Comparison of ENCODE assay signal across 3 cellular contexts in genomic region chr15:76054246-76054645, GRCh38. TPM values are rescaled to one million over a fixed set of nuclear protein-coding genes. Genes with fewer than 3 reads are reported as not detected.
"Had no signal": no experiment of that assay in that cellular context is flagged by ENCODE, and none has a peak within 500 bp of the region (broad histone marks: within the 10 kb centered on the region; RNA-seq: fewer than 3 reads in every experiment).

No MANE protein-coding gene starts in this region.

RNA-seq across cellular contexts. Expression of gene TMEM266, which starts 5.5 kb away (rescaled TPM):
- total RNA-seq: GM23248, HT-29 had no signal
- polyA plus RNA-seq: GM23248 had no signal

RNA-seq across cellular contexts. Expression of gene NRG4, which starts 42.0 kb away (rescaled TPM):
- total RNA-seq: GM23248, HT-29 had no signal
- polyA plus RNA-seq: IgD-negative memory B cell had no signal
